Comparison of ENCODE assay signal across 19 cellular contexts in genomic region chr3:33579843-33580242, GRCh38.
"Had no signal": no experiment of that assay in that cellular context is flagged by ENCODE, and none has a peak within 500 bp of the region (broad histone marks: within the 10 kb centered on the region; RNA-seq: fewer than 3 reads in every experiment).

No MANE protein-coding gene starts in this region.

- H3K36me3 ChIP-seq: brain microvascular endothelial cell, prostate gland had no signal

- H3K4me1 ChIP-seq: gastroesophageal sphincter, left lung, prostate gland, testis had no signal

- DNase-seq: activated CD4-positive, alpha-beta T cell treated with anti-CD3 and anti-CD28 coated beads, Interleukin-2, amount 50 U/mL, for 1 hour; activated CD8-positive, alpha-beta memory T cell treated with anti-CD3 and anti-CD28 coated beads for 24 hours; activated naive CD8-positive, alpha-beta T cell treated with anti-CD3 and anti-CD28 coated beads, Interleukin-2, amount 10 ng/mL, durations not matched to agents 7 days and 5 days; brain microvascular endothelial cell; cerebellar nuclear complex; effector memory CD4-positive, alpha-beta T cell; erythroblast; left lung; mesenchymal stem cell; natural killer cell; occipital lobe; stimulated activated CD4-positive, alpha-beta T cell treated with anti-CD3 and anti-CD28 coated beads, Interleukin-2, amount 100 ng/mL, for 24 hours; stomach; testis; upper lobe of right lung had no signal

- H3K27ac ChIP-seq: brain microvascular endothelial cell, gastroesophageal sphincter, left lung, prostate gland, stomach, testis, upper lobe of right lung had no signal

- H3K9me3 ChIP-seq: gastroesophageal sphincter, left lung, prostate gland, stomach, testis, upper lobe of right lung had no signal

- ATAC-seq: activated CD4-positive, CD25-positive, alpha-beta regulatory T cell treated with anti-CD3 and anti-CD28 coated beads, Interleukin-2, amount 50 U/mL, for 24 hours; gastroesophageal sphincter; left lung; natural killer cell; sciatic nerve; upper lobe of right lung had no signal

- H3K4me3 ChIP-seq: gastroesophageal sphincter, left lung, prostate gland, stomach, testis, upper lobe of right lung had no signal

- H3K27me3 ChIP-seq: brain microvascular endothelial cell, gastroesophageal sphincter, left lung, stomach, testis, upper lobe of right lung had no signal
